9 cellular contexts compared by ENCODE assay signal in genomic region chr11:15956302-15956701, GRCh38.
"Had no signal": no experiment of that assay in that cellular context is flagged by ENCODE, and none has a peak within 500 bp of the region (broad histone marks: within the 10 kb centered on the region; RNA-seq: fewer than 3 reads in every experiment).

No MANE protein-coding gene starts in this region.

- H3K27ac Mint-ChIP-seq: GM23338, HFFc6 had no signal

- H3K4me1 ChIP-seq: HAP-1 had no signal

- ATAC-seq: GM23338, HCT116 had no signal

- H2AFZ ChIP-seq: GM23248, GM23338 had no signal

- H3K4me2 ChIP-seq: GM23338 had no signal

- H3K4me3 ChIP-seq: GM23248, GM23338, HAP-1 had no signal

- H3K36me3 ChIP-seq: HAP-1 had no signal

- H3K4me3 Mint-ChIP-seq: GM23338, H9, HFFc6 had no signal

- H3K27ac ChIP-seq: GM23248 had no signal

- H3K9me3 ChIP-seq: HAP-1 had no signal

- DNase-seq: GM23248, GOT3, H7, H9, HCEC 1CT, HFFc6 had no signal

- H3K9me3 Mint-ChIP-seq: GM23338, H9, HFFc6 had no signal

- H3K9ac ChIP-seq: GM23248 had no signal

- H3K4me1 Mint-ChIP-seq: GM23338, H9 had no signal
